Comparison of ENCODE assay signal across 22 cellular contexts in genomic region chr5:172705576-172706084, GRCh38.
A peak's percentile ranks its signal among the peaks of the same experiment; 100 is the strongest.
DNase-seq lines count a peak whose midpoint lies in the region; ATAC-seq and TF ChIP-seq lines count a peak whose summit lies in the region.
"Had no signal": no experiment of that assay in that cellular context is flagged by ENCODE, and none has a peak within 500 bp of the region (broad histone marks: within the 10 kb centered on the region; RNA-seq: fewer than 3 reads in every experiment).

No MANE protein-coding gene starts in this region.

- H3K9me3 Mint-ChIP-seq in activated T-helper 17 cell treated with anti-CD3 and anti-CD28 coated beads, Interleukin-2, amount 50 U/mL, for 72 hours, result no peaks in the 10 kb centered on the region
- H3K9me3 Mint-ChIP-seq in type B pancreatic cell, result no peaks in the 10 kb centered on the region
- no peaks in the 10 kb centered on the region for H3K9me3 Mint-ChIP-seq in activated naive CD4-positive, alpha-beta T cell treated with anti-CD3 and anti-CD28 coated beads for 36 hours
- H3K9me3 Mint-ChIP-seq: CD4-positive, alpha-beta T cell; GM23338 had no signal

- peaks cover under 1% of the 10 kb centered on the region for H3K4me1 Mint-ChIP-seq in activated T-helper 17 cell treated with anti-CD3 and anti-CD28 coated beads, Interleukin-2, amount 50 U/mL, for 72 hours
- peaks cover 8% of the 10 kb centered on the region for H3K4me1 Mint-ChIP-seq in type B pancreatic cell (ENCODE audit: unreplicated experiment)
- H3K4me1 Mint-ChIP-seq in activated naive CD4-positive, alpha-beta T cell treated with anti-CD3 and anti-CD28 coated beads for 36 hours (ENCODE audit: low read depth), result peaks cover 6% of the 10 kb centered on the region

- no peak overlapping the region for H3K4me3 Mint-ChIP-seq in activated T-helper 17 cell treated with anti-CD3 and anti-CD28 coated beads, Interleukin-2, amount 50 U/mL, for 72 hours
- no peak overlapping the region for H3K4me3 Mint-ChIP-seq in type B pancreatic cell
- no peak overlapping the region for H3K4me3 Mint-ChIP-seq in activated naive CD4-positive, alpha-beta T cell treated with anti-CD3 and anti-CD28 coated beads for 36 hours
- H3K4me3 Mint-ChIP-seq: CD4-positive, alpha-beta T cell; GM23338 had no signal

- CTCF ChIA-PET in activated naive CD4-positive, alpha-beta T cell treated with anti-CD3 and anti-CD28 coated beads for 36 hours (lab: Charles Lee), result interaction anchor here (1.0 to 3.5 kb wide), 8 partner anchors 8 to 228 kb away, joined by 3 to 14 read pairs (median 7); no protein-coding TSS in a partner anchor

- ATAC-seq in activated T-helper 17 cell treated with anti-CD3 and anti-CD28 coated beads, Interleukin-2, amount 50 U/mL, for 72 hours (replicated peaks), result no peak
- no peak for ATAC-seq in HG03469 (IDR thresholded peaks at IDR 0.05; ENCODE audit: unreplicated experiment)
- ATAC-seq: GM23338, SK-N-SH treated with all-trans-retinoic acid at 6 μM for 48 hours had no signal

- H3K27ac Mint-ChIP-seq in activated T-helper 17 cell treated with anti-CD3 and anti-CD28 coated beads, Interleukin-2, amount 50 U/mL, for 72 hours, result peak overlapping the region; percentile 14
- peak overlapping the region; percentile 34 for H3K27ac Mint-ChIP-seq in type B pancreatic cell
- no peak overlapping the region for H3K27ac Mint-ChIP-seq in activated naive CD4-positive, alpha-beta T cell treated with anti-CD3 and anti-CD28 coated beads for 36 hours
- H3K27ac Mint-ChIP-seq: CD4-positive, alpha-beta T cell; GM23338 had no signal

- no peaks in the 10 kb centered on the region for H3K36me3 Mint-ChIP-seq in activated T-helper 17 cell treated with anti-CD3 and anti-CD28 coated beads, Interleukin-2, amount 50 U/mL, for 72 hours (ENCODE audit: low read depth)
- no peaks in the 10 kb centered on the region for H3K36me3 Mint-ChIP-seq in type B pancreatic cell
- H3K36me3 Mint-ChIP-seq in activated naive CD4-positive, alpha-beta T cell treated with anti-CD3 and anti-CD28 coated beads for 36 hours (ENCODE audit: low read depth), result no peaks in the 10 kb centered on the region

- no peak overlapping the region for H3K4me3 ChIP-seq in fibroblast of mammary gland (ENCODE audit: control insufficient read depth, low read depth, low read length)
- H3K4me3 ChIP-seq: GM23338, HAP-1, MG63, Peyer's patch had no signal

- DNase-seq in EH (ENCODE audit: low read depth) (peak; percentile 35), fibroblast of mammary gland (ENCODE audit: low read depth) (peak; percentile 23), type B pancreatic cell (ENCODE audit: extremely low spot score, unreplicated experiment) (no peak)
- no peak for DNase-seq in activated naive CD4-positive, alpha-beta T cell treated with anti-CD3 and anti-CD28 coated beads for 36 hours
- DNase-seq in activated CD4-positive, alpha-beta T cell treated with anti-CD3 and anti-CD28 coated beads for 4 hours, result no peak
- DNase-seq: BE2C; CD4-positive, alpha-beta T cell; COR-L47; DMS79; MG63; NCI-H1048; NCI-H1436; NCI-H187 treated with DMSO at 0.1 percent for 48 hours; NCI-H510A; NCI-H774; NK-92 treated with Interleukin-12 subunit alpha and Interleukin-12 subunit beta, amount 100 ng/mL, for 24 hours; Peyer's patch had no signal

- intact Hi-C loops in activated naive CD4-positive, alpha-beta T cell treated with anti-CD3 and anti-CD28 coated beads for 36 hours (cut with micrococcal nuclease), result no loop called here

- peaks cover 31% of the 10 kb centered on the region for H3K27me3 Mint-ChIP-seq in activated T-helper 17 cell treated with anti-CD3 and anti-CD28 coated beads, Interleukin-2, amount 50 U/mL, for 72 hours
- peaks cover 42% of the 10 kb centered on the region for H3K27me3 Mint-ChIP-seq in type B pancreatic cell
- peaks cover 26% of the 10 kb centered on the region for H3K27me3 Mint-ChIP-seq in activated naive CD4-positive, alpha-beta T cell treated with anti-CD3 and anti-CD28 coated beads for 36 hours (ENCODE audit: low read depth)

- TF ChIP-seq CTCF in fibroblast of mammary gland (conservative IDR thresholded peaks at IDR 0.05; ENCODE audit: control insufficient read depth, insufficient read depth, low read depth, low read length) (no peak), type B pancreatic cell (conservative IDR thresholded peaks at IDR 0.05) (no peak)

Comparison
In these comparisons a context has a peak if more than half of its experiments do, and no peak if none do; other contexts are left out.
1. DNase-seq: peak in EH (single experiment) and fibroblast of mammary gland (single experiment); none in type B pancreatic cell (single experiment), activated naive CD4-positive, alpha-beta T cell treated with anti-CD3 and anti-CD28 coated beads for 36 hours (single experiment) and activated CD4-positive, alpha-beta T cell treated with anti-CD3 and anti-CD28 coated beads for 4 hours (0 of 2).